In genomic region chr6:158419339-158419909, GRCh38 we compare ENCODE assay signal across 21 cellular contexts.
DNase-seq lines count a peak whose midpoint lies in the region; ATAC-seq, FAIRE-seq and TF ChIP-seq lines count a peak whose summit lies in the region.
"Had no signal": no experiment of that assay in that cellular context is flagged by ENCODE, and none has a peak within 500 bp of the region (broad histone marks: within the 10 kb centered on the region; RNA-seq: fewer than 3 reads in every experiment).

No MANE protein-coding gene starts in this region.

- SMC1A ChIA-PET in GM12878 (lab: Charles Lee; ENCODE audit: uncharacterized antibody, unreplicated experiment) = interaction anchor here (0.8 to 2.4 kb wide), 12 partner anchors 9 to 198 kb away, joined by 3 to 10 read pairs (median 4); no protein-coding TSS in a partner anchor

- intact Hi-C loops in GM12878 (cut with micrococcal nuclease; ENCODE audit: unreplicated experiment) = no loop called here
- intact Hi-C loops in dorsolateral prefrontal cortex (cut with DNase I) = loop anchor here in 1 of 2 donors (10.0 kb wide), 1 partner anchor 135 kb away; no protein-coding TSS in a partner anchor
- intact Hi-C loops in testis (cut with DNase I; ENCODE audit: low total_unique reads) = no loop called here

- 100% methylated on average over 2 of the region's 2 CpGs for whole genome bisulfite sequencing in GM12878 (ENCODE audit: insufficient coverage, insufficient replicate concordance, low lambda C conversion rate, missing lambda C conversion rate)
- 94 to 96% methylated on average over 2 of the region's 2 CpGs for WGBS in testis, 2 donors
- WGBS in tibial nerve, 2 donors = 94 to 96% methylated on average over 2 of the region's 2 CpGs

- H3K36me3 ChIP-seq in HEK293 (ENCODE audit: control insufficient read depth in 2 of 2, insufficient read depth in 1 of 2, low read length in 2 of 2) (peaks cover 0 to 13% of the 10 kb centered on the region in 2 experiments; a peak in 2 of 3 replicates), GM12878 (ENCODE audit: control insufficient read depth in 2 of 2, insufficient read depth in 2 of 2, low read length in 1 of 2) (peaks cover 0 to 4% of the 10 kb centered on the region in 2 experiments; a peak in 2 of 4 replicates), testis (ENCODE audit: low read depth, missing control alignments) (no peaks in the 10 kb centered on the region), tibial nerve (no peaks in the 10 kb centered on the region)

- H3K4me2 ChIP-seq in GM12878 (ENCODE audit: control insufficient read depth, insufficient read depth) = no peak overlapping the region
- H3K4me2 ChIP-seq: BLaER1 had no signal

- FAIRE-seq in GM12878 (lab: Jason Lieb, UNC) = peak; percentile 61
- FAIRE-seq: G401.6, GM19239, H1 had no signal

- TF ChIP-seq POLR2A in GM12878 (IDR thresholded peaks at IDR 0.05; ENCODE audit: low read depth, low read length) (no peak), testis (IDR thresholded peaks at IDR 0.05) (no peak), tibial nerve (IDR thresholded peaks at IDR 0.05) (no peak)

- BruUV-seq in GM12878 (replicated peaks; lab: Mats Ljungman, UMichigan) = no TSS peak

- H3K4me3 ChIP-seq in HEK293 (ENCODE audit: low read depth, low read length) (no peak overlapping the region), GM12878 (no peak overlapping the region), dorsolateral prefrontal cortex (no peak overlapping the region), testis (no peak overlapping the region), tibial nerve (no peak overlapping the region)
- H3K4me3 ChIP-seq: BLaER1, GM23248 had no signal

- RAD21 ChIA-PET in GM12878 (lab: Charles Lee; ENCODE audit: unreplicated experiment) = interaction anchor here (0.6 to 1.4 kb wide), 3 partner anchors 58 to 1325 kb away, joined by 3 to 4 read pairs (median 3); no protein-coding TSS in a partner anchor

- no peaks in the 10 kb centered on the region for H3K79me2 ChIP-seq in GM12878 (ENCODE audit: control insufficient read depth, insufficient read depth, low read length)

- H3K27ac ChIP-seq in HEK293 (ENCODE audit: extremely low read depth, low read depth, low read length) (no peak overlapping the region), GM12878 (ENCODE audit: control insufficient read depth, insufficient read depth) (no peak overlapping the region), dorsolateral prefrontal cortex (peak overlapping the region in 58 of 59 donors; percentile 21 to 98 (median 91)), substantia nigra (ENCODE audit: low read depth, low read length, poor library complexity, severe bottlenecking) (peak overlapping the region; percentile 94), testis (no peak overlapping the region), tibial nerve (no peak overlapping the region)
- H3K27ac ChIP-seq: BLaER1, C4-2B had no signal

- no peaks in the 10 kb centered on the region for H4K20me1 ChIP-seq in GM12878 (ENCODE audit: control insufficient read depth, insufficient read depth)
- H4K20me1 ChIP-seq: BLaER1 had no signal

- CTCF ChIA-PET in HEK293 (lab: Yijun Ruan, JAX) = interaction anchor here (0.6 to 1.7 kb wide), 6 partner anchors 12 to 205 kb away, joined by 3 to 9 read pairs (median 3); no protein-coding TSS in a partner anchor
- CTCF ChIA-PET in GM12878 (lab: Yijun Ruan, JAX) = interaction anchor here (0.8 to 1.6 kb wide), 8 partner anchors 8 to 265 kb away, joined by 3 to 4 read pairs (median 3); no protein-coding TSS in a partner anchor

- DNase-seq in GM12878 (ENCODE audit: low read depth, low spot score) (no peak), dorsolateral prefrontal cortex (no peak), substantia nigra (lab: John Stamatoyannopoulos, UW) (no peak), testis (no peak), tibial nerve (ENCODE audit: low spot score in 2 of 2) (no peak)
- DNase-seq: Caco-2; CD4-positive, CD25-positive, alpha-beta regulatory T cell; CD8-positive, alpha-beta T cell; DMS153; DND-41; GM23248; H7; HCEC 1CT had no signal

- in situ Hi-C loops in GM12878 (cut with MboI) = no loop called here

- no peak for TF ChIP-seq RAD21 in GM12878 (IDR thresholded peaks at IDR 0.05; ENCODE audit: insufficient read depth, low read depth, low read length)

- POLR2A ChIA-PET in HEK293 (lab: Yijun Ruan, JAX) = no interaction called here
- POLR2A ChIA-PET in GM12878 (lab: Charles Lee) = interaction anchor here (0.6 kb wide), 1 partner anchor 91 kb away, joined by 5 read pairs; no protein-coding TSS in a partner anchor

- TF ChIP-seq EP300 in GM12878 (IDR thresholded peaks at IDR 0.05; ENCODE audit: borderline replicate concordance in 1 of 2, control insufficient read depth in 1 of 2, low read depth in 2 of 2, low read length in 2 of 2) = no peak
- no peak for TF ChIP-seq EP300 in tibial nerve (IDR thresholded peaks at IDR 0.05)

- H3K4me1 ChIP-seq in HEK293 (ENCODE audit: control insufficient read depth, insufficient read depth, low read length) = no peaks in the 10 kb centered on the region
- H3K4me1 ChIP-seq in GM12878 (ENCODE audit: control insufficient read depth, insufficient read depth, low read length) = no peaks in the 10 kb centered on the region
- H3K4me1 ChIP-seq in testis = no peaks in the 10 kb centered on the region
- H3K4me1 ChIP-seq in tibial nerve = peaks cover 0 to 6% (median 0%) of the 10 kb centered on the region in 4 donors
- H3K4me1 ChIP-seq: BLaER1, Caco-2 had no signal

- no peak overlapping the region for H2AFZ ChIP-seq in GM12878 (ENCODE audit: control insufficient read depth, low read depth, low read length)
- H2AFZ ChIP-seq: GM23248 had no signal

- TF ChIP-seq CTCF in HEK293 (tag by site-specific recombination; IDR thresholded peaks at IDR 0.05) (no peak), GM12878 (IDR thresholded peaks at IDR 0.05 in 2 of 3, conservative IDR thresholded peaks at IDR 0.05 in 1 of 3; ENCODE audit: control insufficient read depth in 2 of 3, extremely low read depth in 1 of 3, insufficient read depth in 1 of 3, low read depth in 3 of 3, low read length in 3 of 3) (no peak), dorsolateral prefrontal cortex (IDR thresholded peaks at IDR 0.05 in 54 of 56, conservative IDR thresholded peaks at IDR 0.05 in 2 of 56; ENCODE audit: low read depth in 1 of 56, partially characterized antibody in 56 of 56) (no peak), testis (IDR thresholded peaks at IDR 0.05) (no peak), tibial nerve (IDR thresholded peaks at IDR 0.05) (no peak)

- no peaks in the 10 kb centered on the region for H3K9me3 ChIP-seq in HEK293 (ENCODE audit: control insufficient read depth, insufficient read depth, low read depth, low read length)
- H3K9me3 ChIP-seq in GM12878 (replicated peaks; ENCODE audit: control insufficient read depth, insufficient read depth, low read length) = no peaks in the 10 kb centered on the region; the same call in 1 of the 3 replicates
- H3K9me3 ChIP-seq in testis = no peaks in the 10 kb centered on the region
- H3K9me3 ChIP-seq in tibial nerve = peaks cover 0 to 5% (median 0%) of the 10 kb centered on the region in 4 donors
- H3K9me3 ChIP-seq: Caco-2 had no signal

- H3K27me3 ChIP-seq in GM12878 (replicated peaks in 1 of 2; ENCODE audit: control insufficient read depth in 2 of 2, insufficient read depth in 2 of 2, low read length in 1 of 2) = no peaks in the 10 kb centered on the region
- no peaks in the 10 kb centered on the region for H3K27me3 ChIP-seq in dorsolateral prefrontal cortex
- H3K27me3 ChIP-seq in testis = no peaks in the 10 kb centered on the region
- H3K27me3 ChIP-seq in tibial nerve = no peaks in the 10 kb centered on the region
- H3K27me3 ChIP-seq: BLaER1 had no signal

- ATAC-seq in GM12878 = no peak
- no peak for ATAC-seq in HG02763 (IDR thresholded peaks at IDR 0.05; ENCODE audit: unreplicated experiment)
- ATAC-seq in HG03175 (IDR thresholded peaks at IDR 0.05; ENCODE audit: unreplicated experiment) = no peak
- ATAC-seq: CD8-positive, alpha-beta T cell had no signal

- H3K9ac ChIP-seq in GM12878 (ENCODE audit: control insufficient read depth, insufficient read depth, low read length) = no peak overlapping the region
- H3K9ac ChIP-seq: BLaER1, GM23248 had no signal

TF ChIP-seq in HEK293, 187 proteins besides CTCF, POLR2A, EP300 and RAD21:
- TF ChIP-seq ZNF488 (tag by site-specific recombination; IDR thresholded peaks at IDR 0.05) = no peak
- TF ChIP-seq SETDB1 (IDR thresholded peaks at IDR 0.05; ENCODE audit: insufficient read length, low read length) = peak; percentile 78
TF ChIP-seq in HEK293: peak in this region for 1.

TF ChIP-seq in GM12878, 131 proteins besides CTCF, POLR2A, EP300 and RAD21 (continues in another document):
- no peak for TF ChIP-seq BHLHE40 (IDR thresholded peaks at IDR 0.05; ENCODE audit: borderline replicate concordance in 1 of 2, low read depth in 2 of 2, low read length in 1 of 2)
- no peak for TF ChIP-seq SMAD5 (IDR thresholded peaks at IDR 0.05; ENCODE audit: low read depth)
- no peak for TF ChIP-seq PRDM15 (CRISPR knock-in tag; IDR thresholded peaks at IDR 0.05)

Comparison
In these comparisons a context has a peak if more than half of its experiments do, and no peak if none do; other contexts are left out.
1. H3K27ac ChIP-seq: peak in dorsolateral prefrontal cortex (58 of 59) and substantia nigra (single experiment); none in HEK293 (single experiment), GM12878 (single experiment), testis (0 of 2) and tibial nerve (0 of 4).